ENCODE assay signal across 15 cellular contexts in the genomic region with DNA sequence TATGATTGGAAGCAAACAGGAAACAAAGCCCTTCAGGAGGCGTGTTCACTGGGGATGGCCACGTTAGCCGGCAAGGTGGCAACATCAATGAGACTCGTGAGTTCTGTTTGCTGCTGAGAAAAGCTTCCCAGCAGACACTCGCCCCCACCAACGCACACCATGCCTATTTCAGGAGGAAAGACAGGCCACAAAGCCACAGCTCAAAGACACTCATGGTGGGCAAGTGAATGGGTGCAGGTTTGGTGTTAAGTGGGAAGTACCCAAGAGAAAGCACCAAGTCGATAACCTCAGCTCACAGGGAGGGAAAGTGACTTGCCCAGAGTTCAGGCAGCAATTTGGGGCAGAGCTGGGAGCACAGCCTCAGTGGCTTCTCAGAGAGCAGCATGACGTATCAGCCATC. TPM values are rescaled to one million over a fixed set of nuclear protein-coding genes. Genes with fewer than 3 reads are reported as not detected.
A peak's percentile ranks its signal among the peaks of the same experiment; 100 is the strongest.
DNase-seq lines count a peak whose midpoint lies in the region; ATAC-seq and TF ChIP-seq lines count a peak whose summit lies in the region.
"Had no signal": no experiment of that assay in that cellular context is flagged by ENCODE, and none has a peak within 500 bp of the region (broad histone marks: within the 10 kb centered on the region; RNA-seq: fewer than 3 reads in every experiment).

No MANE protein-coding gene starts in this region.

- POLR2A ChIA-PET in CD8-positive, alpha-beta memory T cell (lab: Charles Lee) = interaction anchor here (0.6 to 3.2 kb wide), 5 partner anchors 10 to 572 kb away, joined by 3 to 24 read pairs (median 6); partner anchors contain the start of genes MTERF4, PASK and PPP1R7
- POLR2A ChIA-PET in A673 (lab: Charles Lee; ENCODE audit: low non-redundant PET) = no interaction called here

- no peak for TF ChIP-seq CTCF in A673 (conservative IDR thresholded peaks at IDR 0.05; ENCODE audit: low read depth, low read length)

- no peak overlapping the region for H3K4me3 ChIP-seq in CD8-positive, alpha-beta memory T cell (ENCODE audit: low read length)
- H3K4me3 ChIP-seq in H7 (ENCODE audit: insufficient read depth, low read depth, low read length) (no peak overlapping the region), A673 (ENCODE audit: low read depth, low read length, poor library complexity, severe bottlenecking) (no peak overlapping the region)
- H3K4me3 ChIP-seq: esophagus muscularis mucosa, SJSA1 had no signal

- H3K36me3 ChIP-seq in CD8-positive, alpha-beta memory T cell (ENCODE audit: insufficient read depth, low read length) = no peaks in the 10 kb centered on the region
- H3K36me3 ChIP-seq in H7 (replicated peaks; ENCODE audit: control insufficient read depth, insufficient read depth, low read length) (peaks cover 2% of the 10 kb centered on the region), A673 (ENCODE audit: insufficient read depth, low read length, poor library complexity, severe bottlenecking) (peaks cover 15% of the 10 kb centered on the region)

- H3K4me1 Mint-ChIP-seq in CD8-positive, alpha-beta memory T cell = peaks cover 46 to 62% (median 49%) of the 10 kb centered on the region in 3 donors
- peaks cover 58% of the 10 kb centered on the region for H3K4me1 Mint-ChIP-seq in activated T-cell treated with anti-CD3 and anti-CD28 coated beads, Interleukin-2, amount 50 U/mL, for 24 hours (ENCODE audit: low read depth)
- H3K4me1 Mint-ChIP-seq in natural killer cell treated with Interleukin-12 subunit alpha and Interleukin-12 subunit beta and Interleukin-15 and Interleukin-18, amount 100 ng/mL, for 72 hours (ENCODE audit: low read depth in 2 of 2) = peaks cover 8 to 23% of the 10 kb centered on the region in 2 donors

- no peaks in the 10 kb centered on the region for H3K9me3 Mint-ChIP-seq in CD8-positive, alpha-beta memory T cell
- no peaks in the 10 kb centered on the region for H3K9me3 Mint-ChIP-seq in activated T-cell treated with anti-CD3 and anti-CD28 coated beads, Interleukin-2, amount 50 U/mL, for 24 hours
- H3K9me3 Mint-ChIP-seq in natural killer cell treated with Interleukin-12 subunit alpha and Interleukin-12 subunit beta and Interleukin-15 and Interleukin-18, amount 100 ng/mL, for 72 hours = no peaks in the 10 kb centered on the region

- peak overlapping the region; percentile 80 to 99 (median 96) for H3K27ac Mint-ChIP-seq in CD8-positive, alpha-beta memory T cell
- peak overlapping the region; percentile 93 for H3K27ac Mint-ChIP-seq in activated T-cell treated with anti-CD3 and anti-CD28 coated beads, Interleukin-2, amount 50 U/mL, for 24 hours
- peak overlapping the region in 1 of 2 donors; percentile 73 for H3K27ac Mint-ChIP-seq in natural killer cell treated with Interleukin-12 subunit alpha and Interleukin-12 subunit beta and Interleukin-15 and Interleukin-18, amount 100 ng/mL, for 72 hours

- H3K27ac ChIP-seq in CD8-positive, alpha-beta memory T cell (ENCODE audit: low read depth, low read length) = no peak overlapping the region
- no peak overlapping the region for H3K27ac ChIP-seq in A673 (ENCODE audit: low read depth, low read length, poor library complexity, severe bottlenecking)
- H3K27ac ChIP-seq: esophagus muscularis mucosa, KMS-11, SJSA1 had no signal

- BruUV-seq in A673 (replicated peaks; lab: Mats Ljungman, UMichigan) = no TSS peak

- H3K27me3 ChIP-seq in CD8-positive, alpha-beta memory T cell (ENCODE audit: insufficient read depth, low read length, poor library complexity, severe bottlenecking) = no peaks in the 10 kb centered on the region
- H3K27me3 ChIP-seq in H7 (ENCODE audit: control insufficient read depth, insufficient read depth, low read length) = no peaks in the 10 kb centered on the region
- no peaks in the 10 kb centered on the region for H3K27me3 ChIP-seq in A673 (replicated peaks; ENCODE audit: insufficient read depth, low read depth, low read length, poor library complexity)
- H3K27me3 ChIP-seq: BE2C, esophagus muscularis mucosa, SJSA1 had no signal

- peaks cover 3 to 85% (median 20%) of the 10 kb centered on the region in 3 donors for H3K36me3 Mint-ChIP-seq in CD8-positive, alpha-beta memory T cell
- peaks cover 90% of the 10 kb centered on the region for H3K36me3 Mint-ChIP-seq in activated T-cell treated with anti-CD3 and anti-CD28 coated beads, Interleukin-2, amount 50 U/mL, for 24 hours (ENCODE audit: low read depth)
- peaks cover 10% of the 10 kb centered on the region for H3K36me3 Mint-ChIP-seq in natural killer cell treated with Interleukin-12 subunit alpha and Interleukin-12 subunit beta and Interleukin-15 and Interleukin-18, amount 100 ng/mL, for 72 hours

- DNase-seq in CD8-positive, alpha-beta memory T cell = peak; percentile 21 to 76 (median 47)
- DNase-seq in H7 (peak; percentile 32), A673 (ENCODE audit: low spot score) (no peak), SKM-1 (lab: John Stamatoyannopoulos, UW; ENCODE audit: unreplicated experiment) (no peak)
- peak; percentile 58 for DNase-seq in activated T-cell treated with anti-CD3 and anti-CD28 coated beads, Interleukin-2, amount 50 U/mL, for 24 hours
- DNase-seq in natural killer cell treated with Interleukin-12 subunit alpha and Interleukin-12 subunit beta and Interleukin-15 and Interleukin-18, amount 100 ng/mL, for 72 hours (ENCODE audit: low spot score) = no peak
- DNase-seq: BE2C, caudate nucleus, NCI-H187 treated with DMSO at 0.1 percent for 48 hours, retina had no signal

- CTCF ChIA-PET in CD8-positive, alpha-beta memory T cell (lab: Charles Lee) = interaction anchor here (0.9 to 7.7 kb wide), 2 partner anchors 34 to 37 kb away, joined by 5 to 54 read pairs; partner anchors contain the start of genes PASK and PPP1R7
- CTCF ChIA-PET in A673 (lab: Charles Lee) = no interaction called here

- H3K9me3 ChIP-seq in CD8-positive, alpha-beta memory T cell (ENCODE audit: low read length) = no peaks in the 10 kb centered on the region
- H3K9me3 ChIP-seq in A673 (ENCODE audit: low read depth, low read length, poor library complexity, severe bottlenecking) = no peaks in the 10 kb centered on the region
- H3K9me3 ChIP-seq: BE2C, esophagus muscularis mucosa, SJSA1 had no signal

- peak; percentile 48 to 68 for ATAC-seq in natural killer cell treated with Interleukin-12 subunit alpha and Interleukin-12 subunit beta and Interleukin-15 and Interleukin-18, amount 100 ng/mL, for 72 hours
- no peak for ATAC-seq in GM21360 (IDR thresholded peaks at IDR 0.05; ENCODE audit: unreplicated experiment)
- no peak for ATAC-seq in GM18907 (IDR thresholded peaks at IDR 0.05; ENCODE audit: unreplicated experiment)

- intact Hi-C loops in A673 (cut with micrococcal nuclease; ENCODE audit: unreplicated experiment) = no loop called here

- no peaks in the 10 kb centered on the region for H3K27me3 Mint-ChIP-seq in CD8-positive, alpha-beta memory T cell
- no peaks in the 10 kb centered on the region for H3K27me3 Mint-ChIP-seq in activated T-cell treated with anti-CD3 and anti-CD28 coated beads, Interleukin-2, amount 50 U/mL, for 24 hours
- H3K27me3 Mint-ChIP-seq in natural killer cell treated with Interleukin-12 subunit alpha and Interleukin-12 subunit beta and Interleukin-15 and Interleukin-18, amount 100 ng/mL, for 72 hours = no peaks in the 10 kb centered on the region

- peak overlapping the region; percentile 78 to 95 (median 90) for H3K4me3 Mint-ChIP-seq in CD8-positive, alpha-beta memory T cell
- peak overlapping the region; percentile 80 for H3K4me3 Mint-ChIP-seq in activated T-cell treated with anti-CD3 and anti-CD28 coated beads, Interleukin-2, amount 50 U/mL, for 24 hours
- H3K4me3 Mint-ChIP-seq in natural killer cell treated with Interleukin-12 subunit alpha and Interleukin-12 subunit beta and Interleukin-15 and Interleukin-18, amount 100 ng/mL, for 72 hours = no peak overlapping the region

- peaks cover 42% of the 10 kb centered on the region for H3K4me1 ChIP-seq in CD8-positive, alpha-beta memory T cell (ENCODE audit: insufficient read depth, low read length)
- no peaks in the 10 kb centered on the region for H3K4me1 ChIP-seq in A673 (ENCODE audit: insufficient read depth, low read length, poor library complexity, severe bottlenecking)
- H3K4me1 ChIP-seq: BE2C, esophagus muscularis mucosa, SJSA1 had no signal

RNA-seq across cellular contexts. Expression of gene MTERF4, which starts 10.5 kb away (rescaled TPM):
- total RNA-seq in CD8-positive, alpha-beta memory T cell = 10 to 100 TPM; 48.0 to 49.2 TPM
- 46.4 TPM for polyA plus RNA-seq in CD8-positive, alpha-beta memory T cell
- 30.3 and 32.4 TPM in 2 replicates for total RNA-seq in H7 (2014; rRNA removed; shearing (Covaris generic))
- 10 to 100 TPM; 38.1 to 40.5 TPM for total RNA-seq in natural killer cell treated with Interleukin-12 subunit alpha and Interleukin-12 subunit beta and Interleukin-15 and Interleukin-18, amount 100 ng/mL, for 72 hours
- 39.4 and 39.8 TPM in 2 replicates for total RNA-seq in A673 (2021)

RNA-seq across cellular contexts. Expression of gene PASK, which starts 36.7 kb away (rescaled TPM):
- 10 to 100 TPM; 92.8 to 93.8 TPM for total RNA-seq in CD8-positive, alpha-beta memory T cell
- polyA plus RNA-seq in CD8-positive, alpha-beta memory T cell = 32.8 TPM
- 20.4 and 20.6 TPM in 2 replicates for total RNA-seq in H7 (2014; rRNA removed; shearing (Covaris generic))
- 10 to 100 TPM; 69.5 to 78.9 TPM for total RNA-seq in natural killer cell treated with Interleukin-12 subunit alpha and Interleukin-12 subunit beta and Interleukin-15 and Interleukin-18, amount 100 ng/mL, for 72 hours
- 59.4 and 74.3 TPM in 2 replicates for total RNA-seq in A673 (2021)

RNA-seq across cellular contexts. Expression of gene PPP1R7, which starts 37.7 kb away (rescaled TPM):
- 10 to 100 TPM; 82.6 to 87.2 TPM for total RNA-seq in CD8-positive, alpha-beta memory T cell
- polyA plus RNA-seq in CD8-positive, alpha-beta memory T cell = 132 TPM
- total RNA-seq in H7 (2014; rRNA removed; shearing (Covaris generic)) = 32.1 and 36.9 TPM in 2 replicates
- total RNA-seq in natural killer cell treated with Interleukin-12 subunit alpha and Interleukin-12 subunit beta and Interleukin-15 and Interleukin-18, amount 100 ng/mL, for 72 hours = 100 to 1,000 TPM in 1 of 2 donors, 10 to 100 TPM in 1; 54.8 to 109 TPM
- total RNA-seq in A673 (2021) = 70.7 and 76.5 TPM in 2 replicates

Comparison
In these comparisons a context has a peak if more than half of its experiments do, and no peak if none do; other contexts are left out.
1. DNase-seq: peak in CD8-positive, alpha-beta memory T cell (5 of 5), H7 (single experiment) and activated T-cell treated with anti-CD3 and anti-CD28 coated beads, Interleukin-2, amount 50 U/mL, for 24 hours (single experiment); none in natural killer cell treated with Interleukin-12 subunit alpha and Interleukin-12 subunit beta and Interleukin-15 and Interleukin-18, amount 100 ng/mL, for 72 hours (single experiment), A673 (single experiment) and SKM-1 (single experiment).
2. ATAC-seq: peak in natural killer cell treated with Interleukin-12 subunit alpha and Interleukin-12 subunit beta and Interleukin-15 and Interleukin-18, amount 100 ng/mL, for 72 hours (2 of 2); none in GM21360 (single experiment) and GM18907 (single experiment).